In genomic region chrX:134161162-134161561, GRCh38 we compare ENCODE assay signal across 11 cellular contexts.
DNase-seq lines count a peak whose midpoint lies in the region; ATAC-seq and TF ChIP-seq lines count a peak whose summit lies in the region.
"Had no signal": no experiment of that assay in that cellular context is flagged by ENCODE, and none has a peak within 500 bp of the region (broad histone marks: within the 10 kb centered on the region; RNA-seq: fewer than 3 reads in every experiment).

No MANE protein-coding gene starts in this region.

- ATAC-seq in GM19372 (IDR thresholded peaks at IDR 0.05; ENCODE audit: low read depth, unreplicated experiment) (peak; percentile 88), HG02798 (IDR thresholded peaks at IDR 0.05; ENCODE audit: poor library complexity, unreplicated experiment) (peak; percentile 89), HG03571 (IDR thresholded peaks at IDR 0.05; ENCODE audit: unreplicated experiment) (peak; percentile 92), HG03457 (IDR thresholded peaks at IDR 0.05; ENCODE audit: unreplicated experiment) (no peak)
- ATAC-seq: activated T-cell treated with anti-CD3 and anti-CD28 coated beads, Interleukin-2, amount 50 U/mL, for 72 hours; PC-3 had no signal

- in situ Hi-C loops in GM13976 (cut with MboI; ENCODE audit: low sequenced_read_pairs, unreplicated experiment): no loop called here

- DNase-seq in GM13976 (ENCODE audit: low spot score) (peak; percentile 11), NCI-H446 (lab: John Stamatoyannopoulos, UW) (no peak), NCI-H1694 (lab: John Stamatoyannopoulos, UW) (no peak), NCI-H510A treated with DMSO at 0.1 percent for 48 hours (lab: John Stamatoyannopoulos, UW) (no peak)
- DNase-seq: activated T-cell treated with anti-CD3 and anti-CD28 coated beads, Interleukin-2, amount 50 U/mL, for 72 hours; cerebellar nuclear complex; PC-3 had no signal

- TF ChIP-seq CTCF in GM13976 (IDR thresholded peaks at IDR 0.05; ENCODE audit: borderline replicate concordance, control extremely low read depth, extremely low read depth, insufficient read depth, missing control alignments): no peak
